1 cellular context compared by ENCODE assay signal in the genomic region with DNA sequence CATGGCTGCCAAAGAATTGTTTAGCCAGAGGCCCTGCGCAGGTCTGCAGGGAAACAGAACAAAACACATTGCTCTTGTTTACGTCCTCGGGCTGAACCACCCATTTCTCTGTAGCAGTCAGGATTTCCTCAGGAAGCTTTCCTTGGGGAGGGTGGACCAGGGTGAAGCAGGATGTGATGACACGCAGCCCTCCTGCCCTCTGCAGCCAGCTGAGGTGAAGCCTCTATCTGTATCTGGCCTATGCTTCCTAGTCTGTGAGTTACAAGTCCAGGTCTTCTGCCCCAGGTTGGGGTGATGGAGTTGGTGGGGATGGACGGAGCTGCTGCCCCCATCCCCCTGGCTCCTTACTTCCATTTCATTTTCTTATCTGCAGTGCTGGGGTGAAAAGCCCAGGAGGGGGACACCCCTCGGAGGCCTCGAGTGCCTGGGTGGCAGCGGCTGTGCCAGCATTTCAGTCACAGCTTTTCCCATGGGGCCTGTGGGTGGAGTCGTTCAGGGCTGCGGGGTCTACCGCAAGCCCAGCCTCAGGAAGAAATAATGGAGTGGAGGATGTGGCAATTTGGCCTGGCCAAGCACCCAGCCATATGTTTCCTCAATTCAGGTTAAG.
TF ChIP-seq lines count a peak whose summit lies in the region.

No MANE protein-coding gene starts in this region.

TF ChIP-seq in HepG2, 621 proteins besides CTCF, POLR2A, EP300 and RAD21 (continued from another document):
- TF ChIP-seq, protein P1, sequence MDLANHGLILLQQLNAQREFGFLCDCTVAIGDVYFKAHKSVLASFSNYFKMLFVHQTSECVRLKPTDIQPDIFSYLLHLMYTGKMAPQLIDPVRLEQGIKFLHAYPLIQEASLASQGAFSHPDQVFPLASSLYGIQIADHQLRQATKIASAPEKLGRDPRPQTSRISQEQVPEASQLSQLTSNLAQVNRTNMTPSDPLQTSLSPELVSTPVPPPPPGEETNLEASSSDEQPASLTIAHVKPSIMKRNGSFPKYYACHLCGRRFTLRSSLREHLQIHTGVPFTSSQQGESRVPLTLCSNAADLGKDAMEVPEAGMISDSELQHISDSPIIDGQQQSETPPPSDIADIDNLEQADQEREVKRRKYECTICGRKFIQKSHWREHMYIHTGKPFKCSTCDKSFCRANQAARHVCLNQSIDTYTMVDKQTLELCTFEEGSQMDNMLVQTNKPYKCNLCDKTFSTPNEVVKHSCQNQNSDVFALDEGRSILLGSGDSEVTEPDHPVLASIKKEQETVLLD (CRISPR knock-in tag; IDR thresholded peaks at IDR 0.05; ENCODE audit: low read depth) = no peak
- no peak for TF ChIP-seq ZNF720 (CRISPR knock-in tag; IDR thresholded peaks at IDR 0.05)
